ENCODE assay signal across 23 cellular contexts in genomic region chr5:151199581-151200185, GRCh38. TPM values are rescaled to one million over a fixed set of nuclear protein-coding genes. Genes with fewer than 3 reads are reported as not detected.
A peak's percentile ranks its signal among the peaks of the same experiment; 100 is the strongest.
DNase-seq lines count a peak whose midpoint lies in the region; ATAC-seq and TF ChIP-seq lines count a peak whose summit lies in the region.
"Had no signal": no experiment of that assay in that cellular context is flagged by ENCODE, and none has a peak within 500 bp of the region (broad histone marks: within the 10 kb centered on the region; RNA-seq: fewer than 3 reads in every experiment).

No MANE protein-coding gene starts in this region.

- no peak for TF ChIP-seq CTCF in SU-DHL-6 (IDR thresholded peaks at IDR 0.05; ENCODE audit: insufficient read depth, low read length, poor library complexity, severe bottlenecking)
- no peak for TF ChIP-seq CTCF in natural killer cell (IDR thresholded peaks at IDR 0.05)

- DNase-seq in CD8-positive, alpha-beta memory T cell, result no peak
- DNase-seq in central memory CD8-positive, alpha-beta T cell (ENCODE audit: low spot score in 2 of 2), result no peak
- DNase-seq in natural killer cell (no peak), NCI-H1694 (lab: John Stamatoyannopoulos, UW) (no peak), cerebellum (ENCODE audit: low spot score) (no peak), SK-N-DZ (ENCODE audit: low spot score) (no peak)
- DNase-seq: activated CD4-positive, alpha-beta T cell treated with anti-CD3 and anti-CD28 coated beads, Interleukin-2, amount 10 ng/mL, durations not matched to agents 7 days and 5 days; activated naive CD4-positive, alpha-beta T cell; BE2C; cerebellar nuclear complex; left colon; NCI-H1105; NCI-H2081 treated with DMSO at 0.1 percent for 48 hours; NCI-H510A; stimulated activated naive CD4-positive, alpha-beta T cell treated with Interleukin-2 at 50 U/mL for 16 hours had no signal

- no peak overlapping the region for H3K27ac ChIP-seq in CD8-positive, alpha-beta memory T cell (ENCODE audit: low read depth, low read length)
- peak overlapping the region; percentile 95 for H3K27ac ChIP-seq in SU-DHL-6 (ENCODE audit: low read depth, low read length)
- H3K27ac ChIP-seq: ascending aorta, prostate gland, RWPE1, tibial nerve had no signal

- peaks cover 86% of the 10 kb centered on the region for H3F3A ChIP-seq in SU-DHL-6 (ENCODE audit: insufficient read depth)

- H3K9me3 Mint-ChIP-seq in CD8-positive, alpha-beta memory T cell, result no peaks in the 10 kb centered on the region
- no peaks in the 10 kb centered on the region for H3K9me3 Mint-ChIP-seq in central memory CD8-positive, alpha-beta T cell
- H3K9me3 Mint-ChIP-seq in natural killer cell, result no peaks in the 10 kb centered on the region
- H3K9me3 Mint-ChIP-seq: activated CD4-positive, alpha-beta T cell treated with anti-CD3 and anti-CD28 coated beads, Interleukin-2, amount 10 ng/mL, durations not matched to agents 7 days and 5 days; mesothelial cell of epicardium; neural crest cell had no signal

- no peaks in the 10 kb centered on the region for H3K9me2 ChIP-seq in SU-DHL-6 (replicated peaks; ENCODE audit: insufficient read depth, low read length)

- peaks cover 40% of the 10 kb centered on the region for H3K79me2 ChIP-seq in SU-DHL-6 (ENCODE audit: insufficient read depth, low read length)

- H3K36me3 Mint-ChIP-seq in CD8-positive, alpha-beta memory T cell, result peaks cover 0 to 73% (median 13%) of the 10 kb centered on the region in 3 donors
- H3K36me3 Mint-ChIP-seq in central memory CD8-positive, alpha-beta T cell (ENCODE audit: insufficient read depth), result peaks cover 37% of the 10 kb centered on the region
- H3K36me3 Mint-ChIP-seq in natural killer cell, result peaks cover 16% of the 10 kb centered on the region
- H3K36me3 Mint-ChIP-seq: mesothelial cell of epicardium had no signal

- H3K4me3 ChIP-seq in CD8-positive, alpha-beta memory T cell (ENCODE audit: low read length), result no peak overlapping the region
- no peak overlapping the region for H3K4me3 ChIP-seq in SU-DHL-6 (ENCODE audit: insufficient read depth, low read length, poor library complexity, severe bottlenecking)
- H3K4me3 ChIP-seq: ascending aorta, prostate gland, tibial nerve had no signal

- no peaks in the 10 kb centered on the region for H3K9me3 ChIP-seq in CD8-positive, alpha-beta memory T cell (ENCODE audit: low read length)
- H3K9me3 ChIP-seq in SU-DHL-6 (ENCODE audit: insufficient read depth, low read length), result no peaks in the 10 kb centered on the region
- H3K9me3 ChIP-seq: ascending aorta, BE2C, prostate gland, tibial nerve had no signal

- H3K36me3 ChIP-seq in CD8-positive, alpha-beta memory T cell (ENCODE audit: insufficient read depth, low read length), result peaks cover 15% of the 10 kb centered on the region
- peaks cover 58% of the 10 kb centered on the region for H3K36me3 ChIP-seq in SU-DHL-6 (ENCODE audit: low read length)
- H3K36me3 ChIP-seq: BE2C, prostate gland had no signal

- no peak overlapping the region for H3K4me3 Mint-ChIP-seq in CD8-positive, alpha-beta memory T cell
- H3K4me3 Mint-ChIP-seq in central memory CD8-positive, alpha-beta T cell, result no peak overlapping the region
- no peak overlapping the region for H3K4me3 Mint-ChIP-seq in natural killer cell
- H3K4me3 Mint-ChIP-seq: activated CD4-positive, alpha-beta T cell treated with anti-CD3 and anti-CD28 coated beads, Interleukin-2, amount 10 ng/mL, durations not matched to agents 7 days and 5 days; mesothelial cell of epicardium; neural crest cell had no signal

- no peak overlapping the region for H2AFZ ChIP-seq in SU-DHL-6 (ENCODE audit: low read depth, low read length, severe bottlenecking)

- peaks cover 31% of the 10 kb centered on the region for H3K4me1 ChIP-seq in CD8-positive, alpha-beta memory T cell (ENCODE audit: insufficient read depth, low read length)
- H3K4me1 ChIP-seq: ascending aorta, BE2C, prostate gland had no signal

- no peak for ATAC-seq in central memory CD8-positive, alpha-beta T cell (replicated peaks; ENCODE audit: extremely low read depth, poor library complexity, severe bottlenecking)
- no peak for ATAC-seq in natural killer cell
- ATAC-seq: HepG2, left colon had no signal

- peaks cover 50 to 65% (median 52%) of the 10 kb centered on the region in 3 donors for H3K4me1 Mint-ChIP-seq in CD8-positive, alpha-beta memory T cell
- peaks cover 44% of the 10 kb centered on the region for H3K4me1 Mint-ChIP-seq in central memory CD8-positive, alpha-beta T cell
- H3K4me1 Mint-ChIP-seq in natural killer cell, result peaks cover 40 to 47% of the 10 kb centered on the region in 2 donors
- H3K4me1 Mint-ChIP-seq: mesothelial cell of epicardium, neural crest cell had no signal

- no peak overlapping the region for H3K9ac ChIP-seq in SU-DHL-6 (ENCODE audit: low read length)

- POLR2A ChIA-PET in CD8-positive, alpha-beta memory T cell (lab: Charles Lee), result interaction anchor here (0.7 kb wide), 1 partner anchor 24 kb away, joined by 3 read pairs; the partner anchor contains the start of gene CCDC69

- peak overlapping the region; percentile 14 to 92 (median 84) for H3K27ac Mint-ChIP-seq in CD8-positive, alpha-beta memory T cell
- H3K27ac Mint-ChIP-seq in central memory CD8-positive, alpha-beta T cell (ENCODE audit: low read depth), result peak overlapping the region; percentile 29
- H3K27ac Mint-ChIP-seq in natural killer cell, result peak overlapping the region; percentile 81 to 91
- H3K27ac Mint-ChIP-seq: activated CD4-positive, alpha-beta T cell treated with anti-CD3 and anti-CD28 coated beads, Interleukin-2, amount 10 ng/mL, durations not matched to agents 7 days and 5 days; mesothelial cell of epicardium had no signal

- no peak overlapping the region for H3K4me2 ChIP-seq in SU-DHL-6 (ENCODE audit: low read depth, low read length, poor library complexity, severe bottlenecking)

- intact Hi-C loops in natural killer cell (cut with micrococcal nuclease), result no loop called here

- no peaks in the 10 kb centered on the region for H3K27me3 ChIP-seq in CD8-positive, alpha-beta memory T cell (ENCODE audit: insufficient read depth, low read length, poor library complexity, severe bottlenecking)
- H3K27me3 ChIP-seq in SU-DHL-6 (ENCODE audit: low read length), result no peaks in the 10 kb centered on the region
- H3K27me3 ChIP-seq: ascending aorta, BE2C, tibial nerve had no signal

- CTCF ChIA-PET in CD8-positive, alpha-beta memory T cell (lab: Charles Lee), result interaction anchor here (1.0 kb wide), 1 partner anchor 35 kb away, joined by 8 read pairs; no protein-coding TSS in a partner anchor

- H4K20me1 ChIP-seq in SU-DHL-6 (ENCODE audit: low read depth, low read length), result no peaks in the 10 kb centered on the region

- no peaks in the 10 kb centered on the region for H3K27me3 Mint-ChIP-seq in CD8-positive, alpha-beta memory T cell
- H3K27me3 Mint-ChIP-seq in central memory CD8-positive, alpha-beta T cell, result no peaks in the 10 kb centered on the region
- no peaks in the 10 kb centered on the region for H3K27me3 Mint-ChIP-seq in natural killer cell (ENCODE audit: low read depth in 2 of 2)
- H3K27me3 Mint-ChIP-seq: activated CD4-positive, alpha-beta T cell treated with anti-CD3 and anti-CD28 coated beads, Interleukin-2, amount 10 ng/mL, durations not matched to agents 7 days and 5 days had no signal

RNA-seq across cellular contexts. Expression of gene CCDC69, which starts 24.2 kb away (rescaled TPM):
- total RNA-seq in CD8-positive, alpha-beta memory T cell, result 10 to 100 TPM; 47.9 to 50.5 TPM
- polyA plus RNA-seq in CD8-positive, alpha-beta memory T cell, result 134 TPM
- 100 to 1,000 TPM; 181 to 227 (median 204) TPM for total RNA-seq in natural killer cell
- 0.36 TPM for total RNA-seq in cerebellum
- 0.06 TPM in 1 of 2 replicates, not detected in the other for polyA plus RNA-seq in SK-N-DZ (2014; cell fraction: cytosol; rRNA removed)
- polyA plus RNA-seq in SK-N-DZ (2014; cell fraction: nucleus; rRNA removed), result not detected in 2 replicates

RNA-seq across cellular contexts. Expression of gene ANXA6, which starts 42.1 kb away (rescaled TPM):
- 100 to 1,000 TPM; 452 to 459 TPM for total RNA-seq in CD8-positive, alpha-beta memory T cell
- 351 TPM for polyA plus RNA-seq in CD8-positive, alpha-beta memory T cell
- 100 to 1,000 TPM; 504 to 629 (median 535) TPM for total RNA-seq in natural killer cell
- 80.7 TPM for total RNA-seq in cerebellum
- 82.5 and 86.8 TPM in 2 replicates for polyA plus RNA-seq in SK-N-DZ (2014; cell fraction: cytosol; rRNA removed)
- 62.4 and 66.7 TPM in 2 replicates for polyA plus RNA-seq in SK-N-DZ (2014; cell fraction: nucleus; rRNA removed)

RNA-seq across cellular contexts. Expression of gene GM2A, which starts 53.3 kb away (rescaled TPM):
- total RNA-seq in CD8-positive, alpha-beta memory T cell, result 10 to 100 TPM; 12.7 to 14.9 TPM
- polyA plus RNA-seq in CD8-positive, alpha-beta memory T cell, result 4.7 TPM
- total RNA-seq in natural killer cell (10 to 100 TPM in 2 of 3 donors, 1 to 10 TPM in 1; 9.6 to 15.9 (median 15.6) TPM), cerebellum (13.5 TPM)
- polyA plus RNA-seq in SK-N-DZ (2014; cell fraction: cytosol; rRNA removed), result 7.3 and 11.9 TPM in 2 replicates
- polyA plus RNA-seq in SK-N-DZ (2014; cell fraction: nucleus; rRNA removed), result 1.3 and 3.5 TPM in 2 replicates

Comparison
In these comparisons a context has a peak if more than half of its experiments do, and no peak if none do; other contexts are left out.
1. H3K27ac Mint-ChIP-seq: peak in every context shown above with its lines; median percentile 86 in natural killer cell; 84 in CD8-positive, alpha-beta memory T cell; 29 in central memory CD8-positive, alpha-beta T cell.
2. RNA of gene CCDC69, which starts 24.2 kb away (total RNA-seq): 181 to 227 TPM in natural killer cell and 47.9 to 50.5 TPM in CD8-positive, alpha-beta memory T cell; 0.36 TPM in cerebellum (single experiment); every median in the first group is over 10 times any median in the second.